14 cellular contexts compared by ENCODE assay signal in genomic region chr9:33620738-33621439, GRCh38.
DNase-seq lines count a peak whose midpoint lies in the region; ATAC-seq, FAIRE-seq and TF ChIP-seq lines count a peak whose summit lies in the region.
"Had no signal": no experiment of that assay in that cellular context is flagged by ENCODE, and none has a peak within 500 bp of the region (broad histone marks: within the 10 kb centered on the region; RNA-seq: fewer than 3 reads in every experiment).

No MANE protein-coding gene starts in this region.

- H3K4me3 ChIP-seq in AG09309 (ENCODE audit: control insufficient read depth, low read depth, low read length) (no peak overlapping the region), bronchial epithelial cell (ENCODE audit: low read depth, low read length) (no peak overlapping the region)
- H3K4me3 ChIP-seq: heart right ventricle had no signal

- no peaks in the 10 kb centered on the region for H3K9me3 Mint-ChIP-seq in mesothelial cell of epicardium
- H3K9me3 Mint-ChIP-seq: activated naive CD4-positive, alpha-beta T cell treated with anti-CD3 and anti-CD28 coated beads, Interleukin-2, amount 50 U/mL, for 24 hours had no signal

- DNase-seq in AG09309 (ENCODE audit: low read depth) (peak; percentile 45), LHCN-M2 (ENCODE audit: low read depth) (peak; percentile 67), bronchial epithelial cell (ENCODE audit: low read depth) (peak; percentile 100), mesothelial cell of epicardium (ENCODE audit: low spot score in 2 of 2, unreplicated experiment in 2 of 2) (no peak)
- no peak for DNase-seq in stimulated activated naive CD4-positive, alpha-beta T cell (lab: John Stamatoyannopoulos, UW)
- no peak for DNase-seq in stimulated activated CD8-positive, alpha-beta memory T cell treated with anti-CD3 and anti-CD28 coated beads, Interleukin-4, amount 100 ng/mL, for 48 hours
- DNase-seq: heart right ventricle, NCI-H2081 treated with DMSO at 0.1 percent for 48 hours, occipital lobe had no signal

- no peak overlapping the region for H3K4me3 Mint-ChIP-seq in mesothelial cell of epicardium
- H3K4me3 Mint-ChIP-seq: activated naive CD4-positive, alpha-beta T cell treated with anti-CD3 and anti-CD28 coated beads, Interleukin-2, amount 50 U/mL, for 24 hours had no signal

- H3K27me3 Mint-ChIP-seq in mesothelial cell of epicardium (ENCODE audit: low read depth), result no peaks in the 10 kb centered on the region

- peaks cover 21% of the 10 kb centered on the region for H3K4me1 Mint-ChIP-seq in mesothelial cell of epicardium

- no peak for ATAC-seq in GM19463 (IDR thresholded peaks at IDR 0.05; ENCODE audit: unreplicated experiment)
- ATAC-seq in GM18511 (IDR thresholded peaks at IDR 0.05; ENCODE audit: unreplicated experiment), result no peak

- TF ChIP-seq CTCF in AG09309 (IDR thresholded peaks at IDR 0.05; ENCODE audit: control insufficient read depth, insufficient read depth, low read depth, low read length, missing control alignments) (no peak), bronchial epithelial cell (IDR thresholded peaks at IDR 0.05; ENCODE audit: insufficient read depth, low read length, severe bottlenecking) (no peak), mesothelial cell of epicardium (IDR thresholded peaks at IDR 0.05; ENCODE audit: unreplicated experiment) (no peak)

- no peaks in the 10 kb centered on the region for H3K36me3 ChIP-seq in bronchial epithelial cell (ENCODE audit: control insufficient read depth, insufficient read depth, low read length)
- H3K36me3 ChIP-seq: heart right ventricle had no signal

- H3K27ac Mint-ChIP-seq in mesothelial cell of epicardium, result peak overlapping the region; percentile 94
- H3K27ac Mint-ChIP-seq: activated naive CD4-positive, alpha-beta T cell treated with anti-CD3 and anti-CD28 coated beads, Interleukin-2, amount 50 U/mL, for 24 hours had no signal

- no peaks in the 10 kb centered on the region for H3K27me3 ChIP-seq in bronchial epithelial cell (ENCODE audit: control insufficient read depth, insufficient read depth, low read length)

- peak; percentile 83 for FAIRE-seq in bronchial epithelial cell (lab: Jason Lieb, UNC)
- FAIRE-seq: GM19239, TTC549 had no signal

- no peaks in the 10 kb centered on the region for H3K36me3 Mint-ChIP-seq in mesothelial cell of epicardium
- H3K36me3 Mint-ChIP-seq: activated naive CD4-positive, alpha-beta T cell treated with anti-CD3 and anti-CD28 coated beads, Interleukin-2, amount 50 U/mL, for 24 hours had no signal

Comparison
In these comparisons a context has a peak if more than half of its experiments do, and no peak if none do; other contexts are left out.
1. DNase-seq: peak in AG09309 (single experiment), LHCN-M2 (single experiment) and bronchial epithelial cell (single experiment); none in mesothelial cell of epicardium (0 of 2), stimulated activated naive CD4-positive, alpha-beta T cell (0 of 6) and stimulated activated CD8-positive, alpha-beta memory T cell treated with anti-CD3 and anti-CD28 coated beads, Interleukin-4, amount 100 ng/mL, for 48 hours (single experiment).